2 cellular contexts compared by ENCODE assay signal in the genomic region with DNA sequence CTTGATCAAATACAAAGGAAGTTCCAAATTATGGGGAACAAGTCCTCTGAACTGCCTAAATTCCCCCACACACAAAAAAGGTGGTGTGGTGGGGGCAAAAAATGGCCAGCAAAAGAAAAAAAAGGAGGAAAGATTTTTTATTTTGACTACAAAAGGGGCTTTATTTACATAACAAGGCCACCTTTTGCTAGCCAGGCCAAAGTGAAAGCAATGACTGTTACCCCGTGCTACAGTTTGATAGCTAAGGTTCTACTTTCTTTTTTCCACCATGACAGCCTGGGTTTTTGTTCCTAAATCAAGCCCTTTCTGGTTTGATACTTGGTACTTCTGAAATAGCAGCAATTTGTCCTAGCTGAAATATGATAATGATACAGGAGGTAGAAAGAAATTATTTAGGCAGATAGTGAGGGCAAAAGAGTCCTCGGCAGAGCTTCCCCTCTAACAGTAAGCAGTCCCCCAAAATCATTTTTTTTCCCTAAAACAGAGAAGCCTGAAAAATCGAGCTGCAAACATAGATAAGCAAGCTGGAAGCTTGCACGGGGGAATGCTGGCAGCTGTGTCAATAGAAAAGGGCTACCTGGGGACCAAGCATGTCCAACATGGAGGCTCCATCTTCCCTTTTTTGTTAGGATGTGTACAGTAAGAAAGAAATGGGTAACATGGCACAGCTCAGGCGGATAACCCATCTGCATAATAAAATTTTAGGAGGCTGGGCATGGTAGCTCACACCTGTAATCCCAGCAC.
TF ChIP-seq lines count a peak whose summit lies in the region.

No MANE protein-coding gene starts in this region.

TF ChIP-seq in HCT116, 20 proteins besides CTCF, POLR2A, EP300 and RAD21:
- TF ChIP-seq ZBTB33 (IDR thresholded peaks at IDR 0.05; ENCODE audit: extremely low read depth, insufficient replicate concordance, low read length): no peak
- no peak for TF ChIP-seq FOSL1 (IDR thresholded peaks at IDR 0.05; ENCODE audit: low read depth)
- no peak for TF ChIP-seq CBX3 (IDR thresholded peaks at IDR 0.05; ENCODE audit: low read depth)
- TF ChIP-seq CEBPB (IDR thresholded peaks at IDR 0.05; ENCODE audit: low read depth): no peak
- no peak for TF ChIP-seq EZH2 (IDR thresholded peaks at IDR 0.05)
- TF ChIP-seq YY1 (IDR thresholded peaks at IDR 0.05; ENCODE audit: extremely low read depth, insufficient replicate concordance, low read depth, low read length): no peak
- TF ChIP-seq, protein P1, sequence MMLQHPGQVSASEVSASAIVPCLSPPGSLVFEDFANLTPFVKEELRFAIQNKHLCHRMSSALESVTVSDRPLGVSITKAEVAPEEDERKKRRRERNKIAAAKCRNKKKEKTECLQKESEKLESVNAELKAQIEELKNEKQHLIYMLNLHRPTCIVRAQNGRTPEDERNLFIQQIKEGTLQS (IDR thresholded peaks at IDR 0.05): no peak
- TF ChIP-seq, protein P2, sequence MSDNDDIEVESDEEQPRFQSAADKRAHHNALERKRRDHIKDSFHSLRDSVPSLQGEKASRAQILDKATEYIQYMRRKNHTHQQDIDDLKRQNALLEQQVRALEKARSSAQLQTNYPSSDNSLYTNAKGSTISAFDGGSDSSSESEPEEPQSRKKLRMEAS (IDR thresholded peaks at IDR 0.05): no peak
- TF ChIP-seq ELF1 (IDR thresholded peaks at IDR 0.05; ENCODE audit: borderline replicate concordance, low read depth): no peak
- TF ChIP-seq SIN3A (IDR thresholded peaks at IDR 0.05; ENCODE audit: low read depth): no peak
- TF ChIP-seq, protein P3, sequence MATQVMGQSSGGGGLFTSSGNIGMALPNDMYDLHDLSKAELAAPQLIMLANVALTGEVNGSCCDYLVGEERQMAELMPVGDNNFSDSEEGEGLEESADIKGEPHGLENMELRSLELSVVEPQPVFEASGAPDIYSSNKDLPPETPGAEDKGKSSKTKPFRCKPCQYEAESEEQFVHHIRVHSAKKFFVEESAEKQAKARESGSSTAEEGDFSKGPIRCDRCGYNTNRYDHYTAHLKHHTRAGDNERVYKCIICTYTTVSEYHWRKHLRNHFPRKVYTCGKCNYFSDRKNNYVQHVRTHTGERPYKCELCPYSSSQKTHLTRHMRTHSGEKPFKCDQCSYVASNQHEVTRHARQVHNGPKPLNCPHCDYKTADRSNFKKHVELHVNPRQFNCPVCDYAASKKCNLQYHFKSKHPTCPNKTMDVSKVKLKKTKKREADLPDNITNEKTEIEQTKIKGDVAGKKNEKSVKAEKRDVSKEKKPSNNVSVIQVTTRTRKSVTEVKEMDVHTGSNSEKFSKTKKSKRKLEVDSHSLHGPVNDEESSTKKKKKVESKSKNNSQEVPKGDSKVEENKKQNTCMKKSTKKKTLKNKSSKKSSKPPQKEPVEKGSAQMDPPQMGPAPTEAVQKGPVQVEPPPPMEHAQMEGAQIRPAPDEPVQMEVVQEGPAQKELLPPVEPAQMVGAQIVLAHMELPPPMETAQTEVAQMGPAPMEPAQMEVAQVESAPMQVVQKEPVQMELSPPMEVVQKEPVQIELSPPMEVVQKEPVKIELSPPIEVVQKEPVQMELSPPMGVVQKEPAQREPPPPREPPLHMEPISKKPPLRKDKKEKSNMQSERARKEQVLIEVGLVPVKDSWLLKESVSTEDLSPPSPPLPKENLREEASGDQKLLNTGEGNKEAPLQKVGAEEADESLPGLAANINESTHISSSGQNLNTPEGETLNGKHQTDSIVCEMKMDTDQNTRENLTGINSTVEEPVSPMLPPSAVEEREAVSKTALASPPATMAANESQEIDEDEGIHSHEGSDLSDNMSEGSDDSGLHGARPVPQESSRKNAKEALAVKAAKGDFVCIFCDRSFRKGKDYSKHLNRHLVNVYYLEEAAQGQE (IDR thresholded peaks at IDR 0.05; ENCODE audit: low read depth): no peak

TF ChIP-seq in K562, 482 proteins besides CTCF, POLR2A, EP300 and RAD21 (continues in another document):
- no peak for TF ChIP-seq DDX20 (tag; IDR thresholded peaks at IDR 0.05; ENCODE audit: low read depth)
- TF ChIP-seq HNRNPH1 (optimal IDR thresholded peaks at IDR 0.05; ENCODE audit: low read depth, low read length): no peak
- TF ChIP-seq ZNF830 (CRISPR knock-in tag; IDR thresholded peaks at IDR 0.05): no peak
- TF ChIP-seq FOXA1 (IDR thresholded peaks at IDR 0.05; ENCODE audit: borderline replicate concordance): 0 out of 2 replicates have a peak, but pooled peaks have one; percentile 31
- no peak for TF ChIP-seq CBX2 (IDR thresholded peaks at IDR 0.05; ENCODE audit: insufficient read depth, low read length, poor library complexity, severe bottlenecking)
- no peak for TF ChIP-seq SRSF3 (IDR thresholded peaks at IDR 0.05; ENCODE audit: insufficient read depth, low read length)
- TF ChIP-seq BCLAF1 (IDR thresholded peaks at IDR 0.05; ENCODE audit: borderline replicate concordance in 1 of 2, control insufficient read depth in 1 of 2, low read depth in 2 of 2, low read length in 1 of 2): no peak
- TF ChIP-seq, protein P4, sequence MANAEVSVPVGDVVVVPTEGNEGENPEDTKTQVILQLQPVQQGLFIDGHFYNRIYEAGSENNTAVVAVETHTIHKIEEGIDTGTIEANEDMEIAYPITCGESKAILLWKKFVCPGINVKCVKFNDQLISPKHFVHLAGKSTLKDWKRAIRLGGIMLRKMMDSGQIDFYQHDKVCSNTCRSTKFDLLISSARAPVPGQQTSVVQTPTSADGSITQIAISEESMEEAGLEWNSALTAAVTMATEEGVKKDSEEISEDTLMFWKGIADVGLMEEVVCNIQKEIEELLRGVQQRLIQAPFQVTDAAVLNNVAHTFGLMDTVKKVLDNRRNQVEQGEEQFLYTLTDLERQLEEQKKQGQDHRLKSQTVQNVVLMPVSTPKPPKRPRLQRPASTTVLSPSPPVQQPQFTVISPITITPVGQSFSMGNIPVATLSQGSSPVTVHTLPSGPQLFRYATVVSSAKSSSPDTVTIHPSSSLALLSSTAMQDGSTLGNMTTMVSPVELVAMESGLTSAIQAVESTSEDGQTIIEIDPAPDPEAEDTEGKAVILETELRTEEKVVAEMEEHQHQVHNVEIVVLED (CRISPR knock-in tag; IDR thresholded peaks at IDR 0.05): no peak
- TF ChIP-seq CHD4 (IDR thresholded peaks at IDR 0.05; ENCODE audit: insufficient read depth, insufficient replicate concordance, low read depth, low read length, poor library complexity, severe bottlenecking): no peak
- no peak for TF ChIP-seq MLX (CRISPR knock-in tag; conservative IDR thresholded peaks at IDR 0.05)
- TF ChIP-seq ZNF143 (CRISPR knock-in tag; IDR thresholded peaks at IDR 0.05): no peak
- no peak for TF ChIP-seq SRSF7 (optimal IDR thresholded peaks at IDR 0.05; ENCODE audit: low read depth, low read length)
- peak; percentile 53 for TF ChIP-seq TCF3 (CRISPR knock-in tag; IDR thresholded peaks at IDR 0.05)
- TF ChIP-seq, protein P5, sequence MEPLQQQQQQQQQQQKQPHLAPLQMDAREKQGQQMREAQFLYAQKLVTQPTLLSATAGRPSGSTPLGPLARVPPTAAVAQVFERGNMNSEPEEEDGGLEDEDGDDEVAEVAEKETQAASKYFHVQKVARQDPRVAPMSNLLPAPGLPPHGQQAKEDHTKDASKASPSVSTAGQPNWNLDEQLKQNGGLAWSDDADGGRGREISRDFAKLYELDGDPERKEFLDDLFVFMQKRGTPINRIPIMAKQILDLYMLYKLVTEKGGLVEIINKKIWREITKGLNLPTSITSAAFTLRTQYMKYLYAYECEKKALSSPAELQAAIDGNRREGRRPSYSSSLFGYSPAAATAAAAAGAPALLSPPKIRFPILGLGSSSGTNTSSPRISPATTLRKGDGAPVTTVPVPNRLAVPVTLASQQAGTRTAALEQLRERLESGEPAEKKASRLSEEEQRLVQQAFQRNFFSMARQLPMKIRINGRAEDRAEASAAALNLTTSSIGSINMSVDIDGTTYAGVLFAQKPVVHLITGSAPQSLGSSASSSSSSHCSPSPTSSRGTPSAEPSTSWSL (CRISPR knock-in tag; IDR thresholded peaks at IDR 0.05; ENCODE audit: borderline replicate concordance): no peak
- TF ChIP-seq ARID2 (IDR thresholded peaks at IDR 0.05): no peak
- no peak for TF ChIP-seq PCBP2 (IDR thresholded peaks at IDR 0.05; ENCODE audit: low read depth, low read length, poor library complexity, severe bottlenecking)
- no peak for TF ChIP-seq ETV1 (tag; conservative IDR thresholded peaks at IDR 0.05; ENCODE audit: low read depth)
- no peak for TF ChIP-seq LARP7 (IDR thresholded peaks at IDR 0.05)
- TF ChIP-seq SIN3B (IDR thresholded peaks at IDR 0.05; ENCODE audit: low read depth): no peak
- no peak for TF ChIP-seq PHF21A (IDR thresholded peaks at IDR 0.05; ENCODE audit: borderline replicate concordance, low read depth)
- TF ChIP-seq, protein P6, sequence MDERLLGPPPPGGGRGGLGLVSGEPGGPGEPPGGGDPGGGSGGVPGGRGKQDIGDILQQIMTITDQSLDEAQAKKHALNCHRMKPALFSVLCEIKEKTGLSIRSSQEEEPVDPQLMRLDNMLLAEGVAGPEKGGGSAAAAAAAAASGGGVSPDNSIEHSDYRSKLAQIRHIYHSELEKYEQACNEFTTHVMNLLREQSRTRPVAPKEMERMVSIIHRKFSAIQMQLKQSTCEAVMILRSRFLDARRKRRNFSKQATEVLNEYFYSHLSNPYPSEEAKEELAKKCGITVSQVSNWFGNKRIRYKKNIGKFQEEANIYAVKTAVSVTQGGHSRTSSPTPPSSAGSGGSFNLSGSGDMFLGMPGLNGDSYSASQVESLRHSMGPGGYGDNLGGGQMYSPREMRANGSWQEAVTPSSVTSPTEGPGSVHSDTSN (CRISPR knock-in tag; IDR thresholded peaks at IDR 0.05; ENCODE audit: low read depth): no peak
- TF ChIP-seq, protein P6 (tag; conservative IDR thresholded peaks at IDR 0.05; ENCODE audit: low read depth): no peak
